Comparison of ENCODE assay signal across 10 cellular contexts in genomic region chr2:38719706-38720105, GRCh38.
"Had no signal": no experiment of that assay in that cellular context is flagged by ENCODE, and none has a peak within 500 bp of the region (broad histone marks: within the 10 kb centered on the region; RNA-seq: fewer than 3 reads in every experiment).

No MANE protein-coding gene starts in this region.

- ATAC-seq: activated CD8-positive, alpha-beta T cell treated with anti-CD3 and anti-CD28 coated beads for 36 hours; activated naive CD8-positive, alpha-beta T cell treated with anti-CD3 and anti-CD28 coated beads, Interleukin-2, amount 50 U/mL, for 24 hours; naive thymus-derived CD8-positive, alpha-beta T cell had no signal

- H3K4me3 ChIP-seq: cardiac muscle cell, vagina had no signal

- H3K27ac ChIP-seq: vagina had no signal

- H3K9me3 ChIP-seq: vagina had no signal

- H3K27me3 ChIP-seq: cardiac muscle cell, vagina had no signal

- DNase-seq: activated CD4-positive, alpha-beta T cell treated with anti-CD3 and anti-CD28 coated beads for 1 hour; activated CD8-positive, alpha-beta memory T cell treated with anti-CD3 and anti-CD28 coated beads, Interleukin-2, amount 50 U/mL, for 48 hours; activated CD8-positive, alpha-beta T cell treated with anti-CD3 and anti-CD28 coated beads for 36 hours; activated naive CD4-positive, alpha-beta T cell treated with Interleukin-2 at 50 U/mL for 16 hours; activated naive CD8-positive, alpha-beta T cell treated with anti-CD3 and anti-CD28 coated beads, Interleukin-2, amount 50 U/mL, for 24 hours; effector CD4-positive, alpha-beta T cell; naive thymus-derived CD8-positive, alpha-beta T cell; stimulated activated naive CD4-positive, alpha-beta T cell had no signal

- H3K36me3 ChIP-seq: cardiac muscle cell, vagina had no signal
